Comparison of ENCODE assay signal across 16 cellular contexts in the genomic region with DNA sequence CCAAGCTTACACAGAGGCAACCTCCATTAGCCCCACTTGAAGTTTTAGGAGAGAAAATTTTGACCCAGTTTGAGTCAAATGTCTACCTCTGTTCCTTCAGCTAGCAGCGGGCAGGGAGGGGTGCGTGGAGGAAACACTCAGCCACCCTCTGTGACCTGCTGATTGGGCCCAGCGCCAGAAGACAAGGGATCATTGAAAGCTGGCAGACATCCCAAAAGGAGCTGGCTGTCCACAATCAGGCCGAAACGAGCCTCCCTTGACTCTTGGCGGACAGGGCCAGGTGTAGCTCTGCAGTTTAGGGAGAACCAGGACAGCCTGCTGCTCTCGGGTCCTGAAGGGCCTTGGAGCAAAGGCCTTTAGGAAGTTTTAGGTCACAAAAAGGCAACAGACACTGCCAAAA. TPM values are rescaled to one million over a fixed set of nuclear protein-coding genes. Genes with fewer than 3 reads are reported as not detected.
DNase-seq lines count a peak whose midpoint lies in the region; ATAC-seq and TF ChIP-seq lines count a peak whose summit lies in the region.
"Had no signal": no experiment of that assay in that cellular context is flagged by ENCODE, and none has a peak within 500 bp of the region (broad histone marks: within the 10 kb centered on the region; RNA-seq: fewer than 3 reads in every experiment).

No MANE protein-coding gene starts in this region.

- peak overlapping the region; percentile 15; the same call in 1 of the 2 replicates for H3K27ac ChIP-seq in RWPE1
- H3K27ac ChIP-seq: ovary had no signal

- H3K27me3 ChIP-seq in Caco-2 (replicated peaks; ENCODE audit: control insufficient read depth, insufficient read depth, low read length): no peaks in the 10 kb centered on the region
- H3K27me3 ChIP-seq: ovary had no signal

- no peak overlapping the region for H3K27ac Mint-ChIP-seq in Caco-2 (ENCODE audit: unreplicated experiment)
- H3K27ac Mint-ChIP-seq: B cell; effector memory CD8-positive, alpha-beta T cell; memory B cell; stimulated activated effector memory CD8-positive, alpha-beta T cell treated with anti-CD3 and anti-CD28 coated beads, Interleukin-12 subunit alpha, Interleukin-12 subunit beta, amount 100 ng/mL, for 72 hours had no signal

- ATAC-seq in left ventricle myocardium superior: peak; percentile 85
- ATAC-seq in GM21528 (IDR thresholded peaks at IDR 0.05; ENCODE audit: low FRiP score, unreplicated experiment): no peak
- no peak for ATAC-seq in GM21576 (IDR thresholded peaks at IDR 0.05; ENCODE audit: unreplicated experiment)
- ATAC-seq: effector memory CD8-positive, alpha-beta T cell; stimulated activated effector memory CD8-positive, alpha-beta T cell treated with anti-CD3 and anti-CD28 coated beads, Interleukin-12 subunit alpha, Interleukin-12 subunit beta, amount 100 ng/mL, for 72 hours had no signal

- no peak for TF ChIP-seq CTCF in RWPE1 (conservative IDR thresholded peaks at IDR 0.05; ENCODE audit: low read depth)
- no peak for TF ChIP-seq CTCF in Caco-2 (IDR thresholded peaks at IDR 0.05; ENCODE audit: insufficient read depth in 1 of 2, low read depth in 1 of 2, low read length in 1 of 2, severe bottlenecking in 1 of 2, unreplicated experiment in 1 of 2)

- no peaks in the 10 kb centered on the region for H3K4me1 ChIP-seq in Caco-2

- peaks cover 27% of the 10 kb centered on the region for H3K36me3 Mint-ChIP-seq in Caco-2 (ENCODE audit: insufficient read depth, unreplicated experiment)
- H3K36me3 Mint-ChIP-seq: stimulated activated effector memory CD8-positive, alpha-beta T cell treated with anti-CD3 and anti-CD28 coated beads, Interleukin-12 subunit alpha, Interleukin-12 subunit beta, amount 100 ng/mL, for 72 hours had no signal

- peaks cover 12% of the 10 kb centered on the region for H3K9me3 ChIP-seq in Caco-2
- H3K9me3 ChIP-seq: ovary had no signal

- POLR2A ChIA-PET in RWPE1 (lab: Yijun Ruan, JAX; ENCODE audit: low non-redundant PET) (interaction anchor here (1.1 kb wide), 1 partner anchor 9 kb away, joined by 3 read pairs; no protein-coding TSS in a partner anchor), Caco-2 (lab: Charles Lee) (interaction anchor here (0.5 kb wide), 1 partner anchor 16 kb away, joined by 3 read pairs; no protein-coding TSS in a partner anchor)

- H3K27me3 Mint-ChIP-seq in Caco-2 (ENCODE audit: insufficient read depth, unreplicated experiment): no peaks in the 10 kb centered on the region
- H3K27me3 Mint-ChIP-seq: memory B cell had no signal

- DNase-seq in DMS79 treated with DMSO at 0.1 percent for 48 hours (lab: John Stamatoyannopoulos, UW) (peak; percentile 85), RWPE1 (ENCODE audit: low spot score) (no peak), left ventricle myocardium superior (peak; percentile 76), pons (ENCODE audit: low spot score) (peak; percentile 13), NCI-H2081 treated with DMSO at 0.1 percent for 48 hours (lab: John Stamatoyannopoulos, UW) (no peak), Caco-2 (no peak)
- DNase-seq: activated CD4-positive, alpha-beta T cell treated with anti-CD3 and anti-CD28 coated beads for 4 hours; effector memory CD8-positive, alpha-beta T cell; HCEC 1CT; NCI-H187 treated with DMSO at 0.1 percent for 48 hours had no signal

- H3K4me3 Mint-ChIP-seq in Caco-2 (ENCODE audit: unreplicated experiment): no peak overlapping the region
- H3K4me3 Mint-ChIP-seq: B cell; effector memory CD8-positive, alpha-beta T cell; memory B cell; stimulated activated effector memory CD8-positive, alpha-beta T cell treated with anti-CD3 and anti-CD28 coated beads, Interleukin-12 subunit alpha, Interleukin-12 subunit beta, amount 100 ng/mL, for 72 hours had no signal

- CTCF ChIA-PET in RWPE1 (lab: Yijun Ruan, JAX) (interaction anchor here (0.6 kb wide), 1 partner anchor 181 kb away, joined by 3 read pairs; no protein-coding TSS in a partner anchor), Caco-2 (lab: Charles Lee) (interaction anchor here (0.9 kb wide), 1 partner anchor 46 kb away, joined by 4 read pairs; no protein-coding TSS in a partner anchor)

- peaks cover 16% of the 10 kb centered on the region for H3K9me3 Mint-ChIP-seq in Caco-2 (ENCODE audit: unreplicated experiment)
- H3K9me3 Mint-ChIP-seq: effector memory CD8-positive, alpha-beta T cell; stimulated activated effector memory CD8-positive, alpha-beta T cell treated with anti-CD3 and anti-CD28 coated beads, Interleukin-12 subunit alpha, Interleukin-12 subunit beta, amount 100 ng/mL, for 72 hours had no signal

- peaks cover 3% of the 10 kb centered on the region; the same call in 1 of the 2 replicates for H3K36me3 ChIP-seq in Caco-2 (ENCODE audit: control insufficient read depth, insufficient read depth, low read length)
- H3K36me3 ChIP-seq: ovary had no signal

- H3K4me3 ChIP-seq in Caco-2 (ENCODE audit: low read depth, low read length): no peak overlapping the region
- H3K4me3 ChIP-seq: ovary had no signal

- BruUV-seq in Caco-2 (replicated peaks; lab: Mats Ljungman, UMichigan): no TSS peak

- intact Hi-C loops in left ventricle myocardium superior (cut with micrococcal nuclease) (no loop called here), Caco-2 (cut with micrococcal nuclease; ENCODE audit: unreplicated experiment) (no loop called here)

- H3K4me1 Mint-ChIP-seq in Caco-2 (ENCODE audit: low read depth, unreplicated experiment): peaks cover 8% of the 10 kb centered on the region
- H3K4me1 Mint-ChIP-seq: B cell; memory B cell; stimulated activated effector memory CD8-positive, alpha-beta T cell treated with anti-CD3 and anti-CD28 coated beads, Interleukin-12 subunit alpha, Interleukin-12 subunit beta, amount 100 ng/mL, for 72 hours had no signal

RNA-seq across cellular contexts. Expression of gene CD9, which starts 41.3 kb away (rescaled TPM):
- total RNA-seq in left ventricle myocardium superior (39.2 TPM), Caco-2 (2022) (170 and 179 TPM in 2 replicates)

Comparison
In these comparisons a context has a peak if more than half of its experiments do, and no peak if none do; other contexts are left out.
1. DNase-seq: peak in DMS79 treated with DMSO at 0.1 percent for 48 hours (single experiment), left ventricle myocardium superior (single experiment) and pons (single experiment); none in RWPE1 (single experiment), NCI-H2081 treated with DMSO at 0.1 percent for 48 hours (single experiment) and Caco-2 (0 of 2).